ENCODE assay signal across 29 cellular contexts in genomic region chr22:43978558-43978957, GRCh38. TPM values are rescaled to one million over a fixed set of nuclear protein-coding genes. Genes with fewer than 3 reads are reported as not detected.
DNase-seq lines count a peak whose midpoint lies in the region; ATAC-seq, FAIRE-seq and TF ChIP-seq lines count a peak whose summit lies in the region.
"Had no signal": no experiment of that assay in that cellular context is flagged by ENCODE, and none has a peak within 500 bp of the region (broad histone marks: within the 10 kb centered on the region; RNA-seq: fewer than 3 reads in every experiment).

No MANE protein-coding gene starts in this region.

- no peak for FAIRE-seq in pancreas (lab: Jason Lieb, UNC)
- FAIRE-seq: A204.1, GM12878, GM12892, GM18507 had no signal

- ATAC-seq in body of pancreas = no peak
- peak; percentile 67 to 97 (median 84) for ATAC-seq in pancreas
- ATAC-seq: GM12878 had no signal

- TF ChIP-seq POLR2A in body of pancreas (IDR thresholded peaks at IDR 0.05) (no peak), sigmoid colon (IDR thresholded peaks at IDR 0.05) (no peak), tibial nerve (IDR thresholded peaks at IDR 0.05) (no peak)

- H3K4me1 ChIP-seq in body of pancreas (peaks cover 6% of the 10 kb centered on the region), pancreas (no peaks in the 10 kb centered on the region), sigmoid colon (no peaks in the 10 kb centered on the region), tibial nerve (no peaks in the 10 kb centered on the region)
- H3K4me1 ChIP-seq: BE2C, BLaER1 had no signal

- 37 to 48% methylated on average over 4 of the region's 4 CpGs for WGBS in body of pancreas, 2 donors
- WGBS in pancreas, 2 donors = 44% methylated on average over 4 of the region's 4 CpGs
- WGBS in sigmoid colon, 2 donors = 97 to 98% methylated on average over 4 of the region's 4 CpGs
- WGBS in tibial nerve, 2 donors = 94% methylated on average over 4 of the region's 4 CpGs

- TF ChIP-seq EP300 in sigmoid colon (IDR thresholded peaks at IDR 0.05) (no peak), tibial nerve (IDR thresholded peaks at IDR 0.05) (no peak)

- peaks cover 0 to 29% of the 10 kb centered on the region in 2 donors for H3K36me3 ChIP-seq in body of pancreas (replicated peaks in 1 of 2; ENCODE audit: insufficient read depth in 1 of 2, low read depth in 2 of 2)
- peaks cover 0 to 61% (median 7%) of the 10 kb centered on the region in 3 donors for H3K36me3 ChIP-seq in pancreas
- peaks cover 33 to 100% (median 65%) of the 10 kb centered on the region in 4 donors for H3K36me3 ChIP-seq in sigmoid colon
- H3K36me3 ChIP-seq in tibial nerve = peaks cover 3 to 92% (median 40%) of the 10 kb centered on the region in 3 donors

- no peaks in the 10 kb centered on the region for H3K27me3 ChIP-seq in body of pancreas
- H3K27me3 ChIP-seq in pancreas = no peaks in the 10 kb centered on the region
- no peaks in the 10 kb centered on the region for H3K27me3 ChIP-seq in sigmoid colon
- no peaks in the 10 kb centered on the region for H3K27me3 ChIP-seq in tibial nerve
- H3K27me3 ChIP-seq: BE2C, BLaER1 had no signal

- no peak overlapping the region for H3K27ac ChIP-seq in body of pancreas
- no peak overlapping the region for H3K27ac ChIP-seq in pancreas
- H3K27ac ChIP-seq in sigmoid colon = no peak overlapping the region
- no peak overlapping the region for H3K27ac ChIP-seq in tibial nerve
- H3K27ac ChIP-seq: BLaER1 had no signal

- TF ChIP-seq CTCF in body of pancreas (IDR thresholded peaks at IDR 0.05) (no peak), pancreas (IDR thresholded peaks at IDR 0.05) (no peak), sigmoid colon (IDR thresholded peaks at IDR 0.05) (no peak), tibial nerve (IDR thresholded peaks at IDR 0.05) (no peak)

- DNase-seq in body of pancreas = peak in 3 of 4 donors; percentile 27 to 75 (median 51)
- DNase-seq in islet precursor cell = peak; percentile 24
- peak in 3 of 6 donors; percentile 27 to 67 (median 61) for DNase-seq in pancreas
- DNase-seq in sigmoid colon = peak; percentile 29
- no peak for DNase-seq in NCI-H1092 treated with DMSO at 0.1 percent for 48 hours (lab: John Stamatoyannopoulos, UW)
- DNase-seq in tibial nerve (ENCODE audit: low spot score in 2 of 2) = no peak
- no peak for DNase-seq in NCI-H2171 treated with DMSO at 0.1 percent for 48 hours (lab: John Stamatoyannopoulos, UW)
- no peak for DNase-seq in NCI-H524 (lab: John Stamatoyannopoulos, UW)
- DNase-seq: 8988T; ACHN; BE2C; C1 segment of cervical spinal cord; CD4-positive, alpha-beta memory T cell; CD4-positive, CD25-positive, alpha-beta regulatory T cell; CD8-positive, alpha-beta memory T cell; COR-L47; DMS 273 treated with DMSO at 0.1 percent for 48 hours; DMS153; DMS53; DMS79; DND-41; EL; GDM1 had no signal

- no peak overlapping the region for H3K4me3 ChIP-seq in body of pancreas
- H3K4me3 ChIP-seq in pancreas = no peak overlapping the region
- no peak overlapping the region for H3K4me3 ChIP-seq in sigmoid colon
- H3K4me3 ChIP-seq in tibial nerve = no peak overlapping the region
- H3K4me3 ChIP-seq: BLaER1, GM12878 had no signal

- intact Hi-C loops in body of pancreas (cut with DNase I) (no loop called here), pancreas (cut with DNase I) (no loop called here), sigmoid colon (cut with DNase I) (no loop called here)

- H3K9me3 ChIP-seq in body of pancreas (no peaks in the 10 kb centered on the region), pancreas (no peaks in the 10 kb centered on the region), sigmoid colon (no peaks in the 10 kb centered on the region), tibial nerve (no peaks in the 10 kb centered on the region)
- H3K9me3 ChIP-seq: BE2C, BLaER1 had no signal

RNA-seq across cellular contexts. Expression of gene SAMM50, which starts 23.3 kb away (rescaled TPM):
- 10 to 100 TPM; 10.2 to 20.2 TPM for total RNA-seq in body of pancreas
- total RNA-seq in pancreas = 10 to 100 TPM; 15.1 to 24.4 (median 19.3) TPM
- polyA plus RNA-seq in pancreas = 10 to 100 TPM in 1 of 2 donors, 1 to 10 TPM in 1; 9.1 to 15.9 TPM
- 10 to 100 TPM; 21.3 to 33.9 (median 25.2) TPM for total RNA-seq in sigmoid colon
- 10 to 100 TPM; 33.0 to 46.5 (median 40.2) TPM for polyA plus RNA-seq in sigmoid colon
- total RNA-seq in tibial nerve = 10 to 100 TPM; 24.3 to 29.4 (median 28.1) TPM

RNA-seq across cellular contexts. Expression of gene PARVB, which starts 45.5 kb away (rescaled TPM):
- total RNA-seq in body of pancreas (1 to 10 TPM; 7.3 to 9.2 TPM), pancreas (10 to 100 TPM in 4 of 6 donors, 1 to 10 TPM in 2; 3.8 to 14.3 (median 10.4) TPM), sigmoid colon (10 to 100 TPM; 18.9 to 21.6 (median 20.0) TPM), tibial nerve (10 to 100 TPM; 33.5 to 73.5 (median 41.5) TPM)
- polyA plus RNA-seq in pancreas (10 to 100 TPM in 1 of 2 donors, 1 to 10 TPM in 1; 9.2 to 27.3 TPM), sigmoid colon (10 to 100 TPM in 1 of 3 donors, 1 to 10 TPM in 2; 6.9 to 20.5 (median 8.4) TPM)

RNA-seq across cellular contexts. Expression of gene PNPLA3, which starts 55.0 kb away (rescaled TPM):
- total RNA-seq in body of pancreas (under 1 TPM; 0.66 to 0.78 TPM), pancreas (under 1 TPM in 4 of 6 donors, not detected in 2; 0.16 to 0.70 (median 0.26) TPM), sigmoid colon (not detected), tibial nerve (1 to 10 TPM in 2 of 4 donors, under 1 TPM in 2; 0.44 to 9.3 (median 1.1) TPM)
- polyA plus RNA-seq in pancreas (under 1 TPM; 0.07 to 0.19 TPM), sigmoid colon (1 to 10 TPM in 1 of 3 donors, not detected in 2; 1.3 TPM)
- total RNA-seq: CD4-positive, alpha-beta memory T cell; CD4-positive, CD25-positive, alpha-beta regulatory T cell; GM12878 had no signal
- polyA plus RNA-seq: CD14-positive monocyte; CD4-positive, alpha-beta memory T cell; CD4-positive, CD25-positive, alpha-beta regulatory T cell; CD8-positive, alpha-beta memory T cell had no signal

Comparison
In these comparisons a context has a peak if more than half of its experiments do, and no peak if none do; other contexts are left out.
1. DNase-seq: peak in body of pancreas (3 of 4), islet precursor cell (single experiment) and sigmoid colon (single experiment); none in NCI-H1092 treated with DMSO at 0.1 percent for 48 hours (single experiment), tibial nerve (0 of 2), NCI-H2171 treated with DMSO at 0.1 percent for 48 hours (single experiment) and NCI-H524 (0 of 2).